ENCODE assay signal across 14 cellular contexts in the genomic region with DNA sequence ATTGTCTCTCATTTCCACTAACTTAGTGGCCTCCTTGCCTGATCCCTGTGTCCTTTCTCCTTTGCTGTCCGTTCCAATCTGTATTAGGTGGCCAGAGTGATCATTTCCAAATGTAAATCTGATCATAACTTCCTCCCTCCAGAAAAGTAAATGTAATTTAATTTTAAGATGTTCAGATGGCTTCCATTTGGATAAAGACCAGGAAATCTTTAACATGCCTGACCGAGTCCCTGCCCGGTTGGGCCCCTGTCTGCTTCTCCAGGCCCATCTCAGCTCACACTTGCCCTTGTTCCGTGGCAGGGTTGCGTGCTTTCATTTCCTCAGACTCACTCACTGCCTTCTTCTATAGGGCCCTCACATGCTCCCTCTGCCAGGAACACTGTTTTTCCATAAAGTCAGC.
A peak's percentile ranks its signal among the peaks of the same experiment; 100 is the strongest.
DNase-seq lines count a peak whose midpoint lies in the region; ATAC-seq, FAIRE-seq and TF ChIP-seq lines count a peak whose summit lies in the region.
"Had no signal": no experiment of that assay in that cellular context is flagged by ENCODE, and none has a peak within 500 bp of the region (broad histone marks: within the 10 kb centered on the region; RNA-seq: fewer than 3 reads in every experiment).

No MANE protein-coding gene starts in this region.

- H3K9me3 Mint-ChIP-seq in activated T-cell treated with anti-CD3 and anti-CD28 coated beads, Interleukin-2, amount 50 U/mL, for 24 hours: no peaks in the 10 kb centered on the region
- no peaks in the 10 kb centered on the region for H3K9me3 Mint-ChIP-seq in central memory CD8-positive, alpha-beta T cell
- H3K9me3 Mint-ChIP-seq in nephron: no peaks in the 10 kb centered on the region

- peak overlapping the region; percentile 64 for H3K27ac Mint-ChIP-seq in activated T-cell treated with anti-CD3 and anti-CD28 coated beads, Interleukin-2, amount 50 U/mL, for 24 hours
- H3K27ac Mint-ChIP-seq in central memory CD8-positive, alpha-beta T cell (ENCODE audit: low read depth): peak overlapping the region; percentile 58
- H3K27ac Mint-ChIP-seq in nephron: peak overlapping the region; percentile 8 to 39 (median 33)

- H3K4me1 Mint-ChIP-seq in activated T-cell treated with anti-CD3 and anti-CD28 coated beads, Interleukin-2, amount 50 U/mL, for 24 hours (ENCODE audit: low read depth): peaks cover 84% of the 10 kb centered on the region
- peaks cover 69% of the 10 kb centered on the region for H3K4me1 Mint-ChIP-seq in central memory CD8-positive, alpha-beta T cell
- peaks cover 32% of the 10 kb centered on the region for H3K4me1 Mint-ChIP-seq in nephron

- DNase-seq in activated T-cell treated with anti-CD3 and anti-CD28 coated beads, Interleukin-2, amount 50 U/mL, for 24 hours: no peak
- no peak for DNase-seq in activated T-cell treated with anti-CD3 and anti-CD28 coated beads, Interleukin-2, amount 50 U/mL, for 48 hours
- DNase-seq in GM18507 (ENCODE audit: extremely low spot score, insufficient read length, low read depth) (no peak), NCI-H82 (lab: John Stamatoyannopoulos, UW) (no peak)
- no peak for DNase-seq in central memory CD8-positive, alpha-beta T cell (ENCODE audit: low spot score in 2 of 2)
- DNase-seq: activated CD4-positive, CD25-positive, alpha-beta regulatory T cell treated with anti-CD3 and anti-CD28 coated beads, Interleukin-2, amount 50 U/mL, for 72 hours; MM.1S; NCI-H2171; small intestine; testis had no signal

- peak; percentile 5 for FAIRE-seq in GM18507 (lab: Jason Lieb, UNC)
- FAIRE-seq: small intestine had no signal

- H3K36me3 Mint-ChIP-seq in activated T-cell treated with anti-CD3 and anti-CD28 coated beads, Interleukin-2, amount 50 U/mL, for 24 hours (ENCODE audit: low read depth): peaks cover 14% of the 10 kb centered on the region
- H3K36me3 Mint-ChIP-seq in central memory CD8-positive, alpha-beta T cell (ENCODE audit: insufficient read depth): peaks cover 10% of the 10 kb centered on the region
- peaks cover 18% of the 10 kb centered on the region for H3K36me3 Mint-ChIP-seq in nephron (ENCODE audit: low read depth)

- TF ChIP-seq CTCF in nephron (IDR thresholded peaks at IDR 0.05; ENCODE audit: unreplicated experiment in 3 of 3): no peak

- ATAC-seq in central memory CD8-positive, alpha-beta T cell (replicated peaks; ENCODE audit: extremely low read depth, poor library complexity, severe bottlenecking): no peak
- ATAC-seq in HG02885 (IDR thresholded peaks at IDR 0.05; ENCODE audit: poor library complexity, unreplicated experiment): no peak
- no peak for ATAC-seq in GM21515 (IDR thresholded peaks at IDR 0.05; ENCODE audit: unreplicated experiment)
- ATAC-seq: HCT116 had no signal

- peak overlapping the region; percentile 20 for H3K4me3 Mint-ChIP-seq in activated T-cell treated with anti-CD3 and anti-CD28 coated beads, Interleukin-2, amount 50 U/mL, for 24 hours
- H3K4me3 Mint-ChIP-seq in central memory CD8-positive, alpha-beta T cell: peak overlapping the region; percentile 3
- H3K4me3 Mint-ChIP-seq in nephron: peak overlapping the region; percentile 14 to 72 (median 24)

- no peaks in the 10 kb centered on the region for H3K27me3 Mint-ChIP-seq in activated T-cell treated with anti-CD3 and anti-CD28 coated beads, Interleukin-2, amount 50 U/mL, for 24 hours
- H3K27me3 Mint-ChIP-seq in central memory CD8-positive, alpha-beta T cell: no peaks in the 10 kb centered on the region
- H3K27me3 Mint-ChIP-seq in nephron (ENCODE audit: low read depth): no peaks in the 10 kb centered on the region
